In the genomic region with DNA sequence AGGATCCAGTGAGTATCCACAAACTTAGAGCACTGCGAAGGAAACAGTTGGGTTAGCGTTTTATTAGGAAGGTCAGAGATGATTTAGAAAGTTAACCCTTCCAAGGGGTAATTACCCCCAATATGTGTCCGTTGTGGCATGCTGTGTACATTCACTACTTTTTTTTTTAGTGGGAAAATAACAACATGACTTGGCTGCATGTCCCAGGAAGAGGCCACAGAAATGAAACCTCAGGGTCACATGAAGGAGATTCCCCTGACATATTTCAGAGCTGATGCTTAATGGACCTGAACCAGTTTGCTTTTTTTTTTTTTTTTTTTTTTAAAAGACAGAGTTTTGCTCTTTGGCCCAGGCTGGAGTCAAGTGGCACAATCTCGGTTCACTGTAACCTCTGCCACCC, we compare ENCODE assay signal across 20 cellular contexts.
A peak's percentile ranks its signal among the peaks of the same experiment; 100 is the strongest.
DNase-seq lines count a peak whose midpoint lies in the region; ATAC-seq, FAIRE-seq and TF ChIP-seq lines count a peak whose summit lies in the region.
"Had no signal": no experiment of that assay in that cellular context is flagged by ENCODE, and none has a peak within 500 bp of the region (broad histone marks: within the 10 kb centered on the region; RNA-seq: fewer than 3 reads in every experiment).

No MANE protein-coding gene starts in this region.

- peak overlapping the region; percentile 12 for H3K4me3 ChIP-seq in SU-DHL-6 (ENCODE audit: insufficient read depth, low read length, poor library complexity, severe bottlenecking)
- H3K4me3 ChIP-seq: ovary, smooth muscle cell, upper lobe of right lung had no signal

- peaks cover 92% of the 10 kb centered on the region for H3K79me2 ChIP-seq in SU-DHL-6 (ENCODE audit: insufficient read depth, low read length)

- H3K36me3 Mint-ChIP-seq in natural killer cell treated with Interleukin-12 subunit alpha and Interleukin-12 subunit beta and Interleukin-15 and Interleukin-18, amount 100 ng/mL, for 72 hours, result no peaks in the 10 kb centered on the region
- no peaks in the 10 kb centered on the region for H3K36me3 Mint-ChIP-seq in natural killer cell
- H3K36me3 Mint-ChIP-seq: brain; stimulated activated naive B cell treated with anti-CD40 and anti-IgM and Interleukin-4, amounts not matched to agents 10 μg/mL and 1 μg/mL and 100 μg/mL, for 72 hours had no signal

- no peak for FAIRE-seq in D721Med (lab: Jason Lieb, UNC)

- no peaks in the 10 kb centered on the region for H4K20me1 ChIP-seq in SU-DHL-6 (ENCODE audit: low read depth, low read length)

- H3K27me3 ChIP-seq in SU-DHL-6 (ENCODE audit: low read length), result no peaks in the 10 kb centered on the region
- H3K27me3 ChIP-seq: ovary, upper lobe of right lung had no signal

- H3K36me3 ChIP-seq in SU-DHL-6 (ENCODE audit: low read length), result no peaks in the 10 kb centered on the region
- H3K36me3 ChIP-seq: ovary, upper lobe of right lung, WERI-Rb-1 had no signal

- H3K27ac Mint-ChIP-seq in natural killer cell treated with Interleukin-12 subunit alpha and Interleukin-12 subunit beta and Interleukin-15 and Interleukin-18, amount 100 ng/mL, for 72 hours, result peak overlapping the region in 1 of 2 donors; percentile 73
- H3K27ac Mint-ChIP-seq in natural killer cell, result no peak overlapping the region

- no peaks in the 10 kb centered on the region for H3K9me2 ChIP-seq in SU-DHL-6 (replicated peaks; ENCODE audit: insufficient read depth, low read length)

- no peak for DNase-seq in natural killer cell treated with Interleukin-12 subunit alpha and Interleukin-12 subunit beta and Interleukin-15 and Interleukin-18, amount 100 ng/mL, for 72 hours (ENCODE audit: low spot score)
- DNase-seq in natural killer cell, result no peak
- peak; percentile 71 for DNase-seq in kidney tubule cell (ENCODE audit: low spot score)
- no peak for DNase-seq in activated gamma-delta T cell (lab: John Stamatoyannopoulos, UW)
- DNase-seq in D721Med (ENCODE audit: insufficient read length, low spot score), result no peak
- DNase-seq: activated naive CD4-positive, alpha-beta T cell; hippocampal formation; left colon; MM.1S; NCI-H2029; NCI-H510A treated with DMSO at 0.1 percent for 48 hours; ovary; stimulated activated naive B cell treated with anti-CD40 and anti-IgM and Interleukin-4, amounts not matched to agents 10 μg/mL and 1 μg/mL and 100 μg/mL, for 72 hours; WERI-Rb-1 had no signal

- H3K4me2 ChIP-seq in SU-DHL-6 (ENCODE audit: low read depth, low read length, poor library complexity, severe bottlenecking), result peak overlapping the region; percentile 52

- no peak for ATAC-seq in natural killer cell treated with Interleukin-12 subunit alpha and Interleukin-12 subunit beta and Interleukin-15 and Interleukin-18, amount 100 ng/mL, for 72 hours
- no peak for ATAC-seq in natural killer cell
- no peak for ATAC-seq in HG03442 (IDR thresholded peaks at IDR 0.05; ENCODE audit: unreplicated experiment)
- no peak for ATAC-seq in HG02623 (IDR thresholded peaks at IDR 0.05; ENCODE audit: unreplicated experiment)
- ATAC-seq: left colon had no signal

- TF ChIP-seq CTCF in natural killer cell (IDR thresholded peaks at IDR 0.05) (no peak), SU-DHL-6 (IDR thresholded peaks at IDR 0.05; ENCODE audit: insufficient read depth, low read length, poor library complexity, severe bottlenecking) (no peak), D721Med (IDR thresholded peaks at IDR 0.05; ENCODE audit: insufficient read depth, missing control alignments) (no peak)

- intact Hi-C loops in natural killer cell (cut with micrococcal nuclease), result no loop called here

- H3K4me3 Mint-ChIP-seq in natural killer cell treated with Interleukin-12 subunit alpha and Interleukin-12 subunit beta and Interleukin-15 and Interleukin-18, amount 100 ng/mL, for 72 hours, result peak overlapping the region; percentile 44
- H3K4me3 Mint-ChIP-seq in natural killer cell, result no peak overlapping the region
- H3K4me3 Mint-ChIP-seq: stimulated activated naive B cell treated with anti-CD40 and anti-IgM and Interleukin-4, amounts not matched to agents 10 μg/mL and 1 μg/mL and 100 μg/mL, for 72 hours had no signal

- peaks cover 24 to 40% of the 10 kb centered on the region in 2 donors for H3K4me1 Mint-ChIP-seq in natural killer cell treated with Interleukin-12 subunit alpha and Interleukin-12 subunit beta and Interleukin-15 and Interleukin-18, amount 100 ng/mL, for 72 hours (ENCODE audit: low read depth in 2 of 2)
- peaks cover 22 to 36% of the 10 kb centered on the region in 2 donors for H3K4me1 Mint-ChIP-seq in natural killer cell

- H3K27ac ChIP-seq in SU-DHL-6 (ENCODE audit: low read depth, low read length), result peak overlapping the region; percentile 76
- H3K27ac ChIP-seq: ovary, WERI-Rb-1 had no signal

- H3F3A ChIP-seq in SU-DHL-6 (ENCODE audit: insufficient read depth), result peaks cover 38% of the 10 kb centered on the region

- peak overlapping the region; percentile 38 for H3K9ac ChIP-seq in SU-DHL-6 (ENCODE audit: low read length)

- no peaks in the 10 kb centered on the region for H3K27me3 Mint-ChIP-seq in natural killer cell treated with Interleukin-12 subunit alpha and Interleukin-12 subunit beta and Interleukin-15 and Interleukin-18, amount 100 ng/mL, for 72 hours
- no peaks in the 10 kb centered on the region for H3K27me3 Mint-ChIP-seq in natural killer cell (ENCODE audit: low read depth in 2 of 2)
- H3K27me3 Mint-ChIP-seq: brain had no signal

- H3K9me3 ChIP-seq in SU-DHL-6 (ENCODE audit: insufficient read depth, low read length), result no peaks in the 10 kb centered on the region
- H3K9me3 ChIP-seq: ovary, upper lobe of right lung had no signal

- H2AFZ ChIP-seq in SU-DHL-6 (ENCODE audit: low read depth, low read length, severe bottlenecking), result no peak overlapping the region

- no peaks in the 10 kb centered on the region for H3K9me3 Mint-ChIP-seq in natural killer cell treated with Interleukin-12 subunit alpha and Interleukin-12 subunit beta and Interleukin-15 and Interleukin-18, amount 100 ng/mL, for 72 hours
- H3K9me3 Mint-ChIP-seq in natural killer cell, result no peaks in the 10 kb centered on the region
- H3K9me3 Mint-ChIP-seq: brain; stimulated activated naive B cell treated with anti-CD40 and anti-IgM and Interleukin-4, amounts not matched to agents 10 μg/mL and 1 μg/mL and 100 μg/mL, for 72 hours had no signal
